Comparison of ENCODE assay signal across 8 cellular contexts in genomic region chr5:143403607-143404415, GRCh38. TPM values are rescaled to one million over a fixed set of nuclear protein-coding genes. Genes with fewer than 3 reads are reported as not detected.
DNase-seq lines count a peak whose midpoint lies in the region; ATAC-seq and TF ChIP-seq lines count a peak whose summit lies in the region.

NR3C1 (minus strand) TSS chr5:143403686; CDS start chr5:143400839, 2,847 bp downstream.

- BruUV-seq in Panc1 (replicated peaks; lab: Mats Ljungman, UMichigan) = no TSS peak

- intact Hi-C loops in Panc1 (cut with micrococcal nuclease; ENCODE audit: unreplicated experiment) = loop anchor here (2.0 kb wide), 1 partner anchor 421 kb away; no protein-coding TSS in a partner anchor

- H3K27ac Mint-ChIP-seq in naive thymus-derived CD8-positive, alpha-beta T cell = peak within 1 kb of the TSS; percentile 98 to 99 (median 99)

- H3K4me3 ChIP-seq in Panc1 (ENCODE audit: low read depth in 2 of 2, low read length in 2 of 2) = peak within 1 kb of the TSS; percentile 91

- no peaks in the 10 kb centered on the region; the same call in 1 of the 2 replicates for H3K27me3 ChIP-seq in Panc1 (ENCODE audit: control insufficient read depth, insufficient read depth, low read length)

- peaks cover 0 to 20% (median 19%) of the 10 kb centered on the region in 3 donors for H3K36me3 Mint-ChIP-seq in naive thymus-derived CD8-positive, alpha-beta T cell

- H3K36me3 ChIP-seq in Panc1 (ENCODE audit: control insufficient read depth, insufficient read depth, low read length) = peaks cover 8% of the 10 kb centered on the region

- no peaks in the 10 kb centered on the region for H3K27me3 Mint-ChIP-seq in naive thymus-derived CD8-positive, alpha-beta T cell

- peak within 1 kb of the TSS; percentile 100 for H3K27ac ChIP-seq in Panc1 (ENCODE audit: low read length)

- H3K4me1 ChIP-seq in Panc1 (ENCODE audit: control insufficient read depth, insufficient read depth, low read length) = peaks cover 20% of the 10 kb centered on the region

- peaks cover 0 to 8% (median 0%) of the 10 kb centered on the region in 9 donors for H3K9me3 Mint-ChIP-seq in naive thymus-derived CD8-positive, alpha-beta T cell

- POLR2A ChIA-PET in Panc1 (lab: Charles Lee) = interaction anchor here (0.6 to 0.7 kb wide), 2 partner anchors 16 to 220 kb away, joined by 6 to 10 read pairs; no protein-coding TSS in a partner anchor
- POLR2A ChIA-PET in naive thymus-derived CD8-positive, alpha-beta T cell (lab: Charles Lee) = interaction anchor here (0.6 to 3.4 kb wide), 28 partner anchors 10 to 801 kb away, joined by 3 to 190 read pairs (median 4); partner anchors contain the start of genes KCTD16 and YIPF5

- DNase-seq in Caki2 (ENCODE audit: low read depth) = peak; percentile 79
- no peak for DNase-seq in Panc1 (ENCODE audit: low read depth, low spot score)
- DNase-seq in activated T-helper 1 cell treated with Interleukin-2 at 50 U/mL for 16 hours (ENCODE audit: low read depth) = peak; percentile 85
- peak; percentile 91 for DNase-seq in fibroblast of gingiva (ENCODE audit: low read depth)
- peak; percentile 81 to 92 (median 88) for DNase-seq in naive thymus-derived CD8-positive, alpha-beta T cell
- peak; percentile 80 to 94 (median 90) for DNase-seq in stimulated activated naive CD4-positive, alpha-beta T cell (lab: John Stamatoyannopoulos, UW)

- TF ChIP-seq CTCF in Panc1 (IDR thresholded peaks at IDR 0.05) = peak; percentile 89

- H3K9me3 ChIP-seq in Panc1 (ENCODE audit: control insufficient read depth, insufficient read depth, low read depth, low read length) = no peaks in the 10 kb centered on the region; the same call in 1 of the 2 replicates

- peak within 1 kb of the TSS; percentile 92 to 98 (median 96) for H3K4me3 Mint-ChIP-seq in naive thymus-derived CD8-positive, alpha-beta T cell

- peaks cover 18 to 43% (median 41%) of the 10 kb centered on the region in 4 donors for H3K4me1 Mint-ChIP-seq in naive thymus-derived CD8-positive, alpha-beta T cell

- CTCF ChIA-PET in Panc1 (lab: Charles Lee) = interaction anchor here (0.6 to 0.8 kb wide), 2 partner anchors 212 to 544 kb away, joined by 4 to 5 read pairs; no protein-coding TSS in a partner anchor

- ATAC-seq in GM19452 (IDR thresholded peaks at IDR 0.05; ENCODE audit: unreplicated experiment) (peak; percentile 57), HG03575 (IDR thresholded peaks at IDR 0.05; ENCODE audit: extremely low read depth, insufficient number of reproducible peaks, low FRiP score, unreplicated experiment) (peak; percentile 20), Panc1 (peak; percentile 80)
- ATAC-seq in naive thymus-derived CD8-positive, alpha-beta T cell = peak; percentile 64 to 70

- in situ Hi-C loops in Caki2 (cut with HindIII; ENCODE audit: low pct_unique_long_range_greater_than_20kb, low sequenced_read_pairs) = no loop called here
- in situ Hi-C loops in Panc1 (cut with HindIII; ENCODE audit: low pct_unique_long_range_greater_than_20kb, low sequenced_read_pairs) = no loop called here

RNA-seq across cellular contexts. Expression of gene NR3C1, which starts in this region (rescaled TPM):
- total RNA-seq in Caki2 (2014; rRNA removed; shearing (Covaris generic); ENCODE audit: low replicate concordance) = 11.9 and 13.8 TPM in 2 replicates
- 52.6 TPM for total RNA-seq in Panc1 (2021; ENCODE audit: unreplicated experiment)
- 15.0 TPM for polyA plus RNA-seq in Panc1 (2012; ENCODE audit: insufficient read length)
- total RNA-seq in naive thymus-derived CD8-positive, alpha-beta T cell = 100 to 1,000 TPM; 131 to 133 TPM
- polyA plus RNA-seq in naive thymus-derived CD8-positive, alpha-beta T cell = 10 to 100 TPM; 60.2 to 83.9 (median 67.1) TPM

Comparison
In these comparisons a context has a peak if more than half of its experiments do, and no peak if none do; other contexts are left out.
1. ATAC-seq: peak in every context shown above with its lines; median percentile 80 in Panc1; 67 in naive thymus-derived CD8-positive, alpha-beta T cell; 57 in GM19452; 20 in HG03575.